Comparison of ENCODE assay signal across 8 cellular contexts in the genomic region with DNA sequence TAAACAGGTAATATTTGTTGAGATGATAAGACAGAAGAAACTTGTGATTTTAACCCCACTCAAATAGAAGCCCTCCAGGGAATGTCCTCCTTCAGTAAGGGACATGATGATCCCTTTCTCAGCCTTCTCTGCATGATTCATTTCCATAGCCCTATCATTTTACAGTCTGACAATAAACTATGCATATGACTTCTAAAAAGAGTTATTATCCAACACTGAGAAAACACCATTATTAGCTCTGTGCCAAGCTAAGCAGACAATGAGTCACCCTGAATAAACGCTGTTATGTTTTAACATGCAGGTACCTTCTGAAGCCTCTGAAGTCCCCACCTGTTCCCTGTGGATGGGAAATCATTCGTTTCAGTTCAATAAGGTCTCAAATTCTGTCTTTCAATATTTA. TPM values are rescaled to one million over a fixed set of nuclear protein-coding genes. Genes with fewer than 3 reads are reported as not detected.
DNase-seq lines count a peak whose midpoint lies in the region; ATAC-seq and TF ChIP-seq lines count a peak whose summit lies in the region.

No MANE protein-coding gene starts in this region.

- TF ChIP-seq POLR2A in spleen (IDR thresholded peaks at IDR 0.05) = no peak

- peak; percentile 49 to 71 for ATAC-seq in lower lobe of right lung
- no peak for ATAC-seq in activated CD4-positive, CD25-positive, alpha-beta regulatory T cell treated with anti-CD3 and anti-CD28 coated beads, Interleukin-2, amount 50 U/mL, for 24 hours
- ATAC-seq in HG02885 (IDR thresholded peaks at IDR 0.05; ENCODE audit: poor library complexity, unreplicated experiment) = no peak

- 85 to 97% (median 88%) methylated on average over 2 of the region's 2 CpGs for WGBS in spleen, 5 donors

- DNase-seq in AG10803 (ENCODE audit: low read depth) (peak; percentile 34), NCI-H1105 (lab: John Stamatoyannopoulos, UW) (peak; percentile 66), astrocyte of the hippocampus (ENCODE audit: low read depth, low spot score) (peak; percentile 66), lower lobe of right lung (no peak), spleen (no peak)
- no peak for DNase-seq in effector memory CD4-positive, alpha-beta T cell

- TF ChIP-seq CTCF in AG10803 (conservative IDR thresholded peaks at IDR 0.05; ENCODE audit: low read length) (no peak), lower lobe of right lung (IDR thresholded peaks at IDR 0.05) (no peak), spleen (IDR thresholded peaks at IDR 0.05 in 8 of 11, conservative IDR thresholded peaks at IDR 0.05 in 3 of 11) (no peak)

- intact Hi-C loops in lower lobe of right lung (cut with DNase I) (no loop called here), spleen (cut with DNase I; ENCODE audit: low total_unique reads) (no loop called here)

- H3K36me3 ChIP-seq in lower lobe of right lung (peaks cover 7% of the 10 kb centered on the region), spleen (peaks cover 0 to 20% (median 0%) of the 10 kb centered on the region in 6 donors)
- H3K36me3 ChIP-seq in effector memory CD4-positive, alpha-beta T cell (ENCODE audit: control insufficient read depth, insufficient read depth, low read length) = peaks cover under 1% of the 10 kb centered on the region

- H3K27me3 ChIP-seq in lower lobe of right lung (ENCODE audit: low read depth) (no peaks in the 10 kb centered on the region), spleen (replicated peaks in 1 of 7) (no peaks in the 10 kb centered on the region)
- H3K27me3 ChIP-seq in effector memory CD4-positive, alpha-beta T cell (replicated peaks; ENCODE audit: control insufficient read depth, insufficient read depth, low read length, poor library complexity, severe bottlenecking) = no peaks in the 10 kb centered on the region

- H3K9me3 ChIP-seq in lower lobe of right lung = no peaks in the 10 kb centered on the region
- H3K9me3 ChIP-seq in effector memory CD4-positive, alpha-beta T cell (ENCODE audit: control insufficient read depth, low read length) = no peaks in the 10 kb centered on the region
- no peaks in the 10 kb centered on the region for H3K9me3 ChIP-seq in spleen

- H3K4me1 ChIP-seq in lower lobe of right lung (no peaks in the 10 kb centered on the region), spleen (peaks cover 0 to 17% (median 10%) of the 10 kb centered on the region in 6 donors)
- no peaks in the 10 kb centered on the region for H3K4me1 ChIP-seq in effector memory CD4-positive, alpha-beta T cell (ENCODE audit: control insufficient read depth, insufficient read depth, low read length, poor library complexity, severe bottlenecking)

- H3K4me3 ChIP-seq in AG10803 (ENCODE audit: low read length) (no peak overlapping the region), lower lobe of right lung (no peak overlapping the region), spleen (no peak overlapping the region)
- H3K4me3 ChIP-seq in effector memory CD4-positive, alpha-beta T cell (ENCODE audit: insufficient read depth, low read depth, low read length, poor library complexity, severe bottlenecking) = no peak overlapping the region

- H3K27ac ChIP-seq in lower lobe of right lung (no peak overlapping the region), spleen (peak overlapping the region in 2 of 8 donors; percentile 33 to 41)
- no peak overlapping the region for H3K27ac ChIP-seq in effector memory CD4-positive, alpha-beta T cell (ENCODE audit: insufficient read depth, low read length, poor library complexity, severe bottlenecking)

RNA-seq across cellular contexts. Expression of gene DTNB, which starts 54.7 kb away (rescaled TPM):
- 32.9 TPM for total RNA-seq in lower lobe of right lung
- 10 to 100 TPM; 13.7 to 28.9 (median 23.9) TPM for total RNA-seq in spleen
- polyA plus RNA-seq in spleen = 1 to 10 TPM; 4.5 to 7.5 (median 5.3) TPM

Comparison
In these comparisons a context has a peak if more than half of its experiments do, and no peak if none do; other contexts are left out.
1. DNase-seq: peak in AG10803 (single experiment), NCI-H1105 (single experiment) and astrocyte of the hippocampus (single experiment); none in lower lobe of right lung (single experiment), effector memory CD4-positive, alpha-beta T cell (0 of 3) and spleen (single experiment).
2. ATAC-seq: peak in lower lobe of right lung (2 of 2); none in activated CD4-positive, CD25-positive, alpha-beta regulatory T cell treated with anti-CD3 and anti-CD28 coated beads, Interleukin-2, amount 50 U/mL, for 24 hours (0 of 2) and HG02885 (single experiment).